Comparison of ENCODE assay signal across 8 cellular contexts in genomic region chr2:27356056-27356381, GRCh38. TPM values are rescaled to one million over a fixed set of nuclear protein-coding genes. Genes with fewer than 3 reads are reported as not detected.
A peak's percentile ranks its signal among the peaks of the same experiment; 100 is the strongest.
DNase-seq lines count a peak whose midpoint lies in the region; ATAC-seq and TF ChIP-seq lines count a peak whose summit lies in the region.

No MANE protein-coding gene starts in this region.

- H3K4me3 Mint-ChIP-seq in activated naive CD4-positive, alpha-beta T cell treated with anti-CD3 and anti-CD28 coated beads, Interleukin-2, amount 10 ng/mL, durations not matched to agents 7 days and 5 days: peak overlapping the region; percentile 95
- H3K4me3 Mint-ChIP-seq in activated B cell treated with CpG ODN at 0.5 μM for 24 hours: peak overlapping the region; percentile 98

- peak; percentile 26 for ATAC-seq in activated B cell treated with CpG ODN at 0.5 μM for 24 hours (ENCODE audit: low read depth)
- ATAC-seq in foreskin keratinocyte: peak; percentile 25

- no peak for TF ChIP-seq CTCF in HFF-Myc (IDR thresholded peaks at IDR 0.05; ENCODE audit: low read depth, low read length, missing control alignments)
- TF ChIP-seq CTCF in MM.1S (IDR thresholded peaks at IDR 0.05; ENCODE audit: low read length): no peak
- no peak for TF ChIP-seq CTCF in activated B cell treated with CpG ODN at 0.5 μM for 24 hours (IDR thresholded peaks at IDR 0.05)
- TF ChIP-seq CTCF in foreskin keratinocyte (conservative IDR thresholded peaks at IDR 0.05): no peak
- no peak for TF ChIP-seq CTCF in osteoblast (IDR thresholded peaks at IDR 0.05; ENCODE audit: extremely low read depth, low read depth, low read length)

- H3K4me1 Mint-ChIP-seq in activated naive CD4-positive, alpha-beta T cell treated with anti-CD3 and anti-CD28 coated beads, Interleukin-2, amount 10 ng/mL, durations not matched to agents 7 days and 5 days: peaks cover 60% of the 10 kb centered on the region
- H3K4me1 Mint-ChIP-seq in activated B cell treated with CpG ODN at 0.5 μM for 24 hours: peaks cover 56% of the 10 kb centered on the region

- H4K20me1 ChIP-seq in MM.1S (ENCODE audit: insufficient read depth, low read length) (no peaks in the 10 kb centered on the region), osteoblast (ENCODE audit: insufficient read depth, low read length) (peaks cover 6% of the 10 kb centered on the region)

- CTCF ChIA-PET in activated naive CD4-positive, alpha-beta T cell treated with anti-CD3 and anti-CD28 coated beads, Interleukin-2, amount 10 ng/mL, durations not matched to agents 7 days and 5 days (lab: Charles Lee): no interaction called here
- CTCF ChIA-PET in activated B cell treated with CpG ODN at 0.5 μM for 24 hours (lab: Charles Lee): interaction anchor here (1.4 kb wide), 1 partner anchor 14 kb away, joined by 6 read pairs; the partner anchor contains the start of genes EIF2B4 and SNX17

- H3K27ac Mint-ChIP-seq in activated naive CD4-positive, alpha-beta T cell treated with anti-CD3 and anti-CD28 coated beads, Interleukin-2, amount 10 ng/mL, durations not matched to agents 7 days and 5 days: peak overlapping the region; percentile 97
- H3K27ac Mint-ChIP-seq in activated B cell treated with CpG ODN at 0.5 μM for 24 hours: peak overlapping the region; percentile 100

- H3K36me3 ChIP-seq in MM.1S (replicated peaks; ENCODE audit: insufficient read depth, low read length) (no peaks in the 10 kb centered on the region), osteoblast (ENCODE audit: insufficient read depth, low read length) (no peaks in the 10 kb centered on the region)

- peaks cover 5% of the 10 kb centered on the region for H3K27me3 Mint-ChIP-seq in activated naive CD4-positive, alpha-beta T cell treated with anti-CD3 and anti-CD28 coated beads, Interleukin-2, amount 10 ng/mL, durations not matched to agents 7 days and 5 days
- no peaks in the 10 kb centered on the region for H3K27me3 Mint-ChIP-seq in activated B cell treated with CpG ODN at 0.5 μM for 24 hours

- H3K36me3 Mint-ChIP-seq in activated naive CD4-positive, alpha-beta T cell treated with anti-CD3 and anti-CD28 coated beads, Interleukin-2, amount 10 ng/mL, durations not matched to agents 7 days and 5 days: peaks cover 12% of the 10 kb centered on the region
- peaks cover 22% of the 10 kb centered on the region for H3K36me3 Mint-ChIP-seq in activated B cell treated with CpG ODN at 0.5 μM for 24 hours (ENCODE audit: low read depth)

- H3K9me3 Mint-ChIP-seq in activated naive CD4-positive, alpha-beta T cell treated with anti-CD3 and anti-CD28 coated beads, Interleukin-2, amount 10 ng/mL, durations not matched to agents 7 days and 5 days: no peaks in the 10 kb centered on the region
- no peaks in the 10 kb centered on the region for H3K9me3 Mint-ChIP-seq in activated B cell treated with CpG ODN at 0.5 μM for 24 hours

- H3K27me3 ChIP-seq in MM.1S (replicated peaks; ENCODE audit: insufficient read depth, low read length): no peaks in the 10 kb centered on the region
- H3K27me3 ChIP-seq in foreskin keratinocyte: no peaks in the 10 kb centered on the region
- H3K27me3 ChIP-seq in osteoblast (ENCODE audit: insufficient read depth, low read length): no peaks in the 10 kb centered on the region

- H3K9me2 ChIP-seq in MM.1S (replicated peaks; ENCODE audit: insufficient read depth, low read length): no peaks in the 10 kb centered on the region

- POLR2A ChIA-PET in activated B cell treated with CpG ODN at 0.5 μM for 24 hours (lab: Charles Lee): interaction anchor here (0.7 to 2.8 kb wide), 8 partner anchors 14 to 271 kb away, joined by 3 to 76 read pairs (median 19); partner anchors contain the start of genes ATRAID, EIF2B4, MPV17 and NRBP1

- H2AFZ ChIP-seq in MM.1S (ENCODE audit: low read length) (peak overlapping the region; percentile 86), osteoblast (ENCODE audit: low read length) (peak overlapping the region; percentile 99)

- H3K27ac ChIP-seq in MM.1S (ENCODE audit: low read length): peak overlapping the region; percentile 97
- peak overlapping the region; percentile 79 for H3K27ac ChIP-seq in foreskin keratinocyte
- peak overlapping the region; percentile 91 for H3K27ac ChIP-seq in osteoblast (ENCODE audit: low read depth, low read length)

- no peaks in the 10 kb centered on the region for H3K9me3 ChIP-seq in MM.1S (replicated peaks; ENCODE audit: insufficient read depth, low read length)
- no peaks in the 10 kb centered on the region for H3K9me3 ChIP-seq in osteoblast (ENCODE audit: low read depth, low read length)

- DNase-seq in activated naive CD4-positive, alpha-beta T cell treated with anti-CD3 and anti-CD28 coated beads, Interleukin-2, amount 10 ng/mL, durations not matched to agents 7 days and 5 days: no peak
- no peak for DNase-seq in activated naive CD4-positive, alpha-beta T cell treated with anti-CD3 and anti-CD28 coated beads, Interleukin-2, amount 50 U/mL, for 16 hours
- DNase-seq in HFF-Myc (ENCODE audit: extremely low read depth, low read depth) (no peak), MM.1S (no peak), activated B cell treated with CpG ODN at 0.5 μM for 24 hours (no peak), foreskin keratinocyte (no peak), osteoblast (ENCODE audit: insufficient read length, low spot score, missing footprints) (no peak), NCI-H446 treated with DMSO at 0.1 percent for 48 hours (lab: John Stamatoyannopoulos, UW) (no peak)

- peak overlapping the region; percentile 90 for H3K9ac ChIP-seq in MM.1S (ENCODE audit: low read length)

- peak overlapping the region; percentile 93 for H3K4me2 ChIP-seq in MM.1S (ENCODE audit: low read depth, low read length)
- peak overlapping the region; percentile 68 for H3K4me2 ChIP-seq in osteoblast (ENCODE audit: insufficient read depth, low read length)

- peaks cover 13% of the 10 kb centered on the region for H3F3A ChIP-seq in MM.1S (ENCODE audit: insufficient read depth, low read length)

- peak overlapping the region; percentile 84 for H3K4me3 ChIP-seq in HFF-Myc (replicated peaks; ENCODE audit: low read depth, low read length)
- peak overlapping the region; percentile 95 for H3K4me3 ChIP-seq in MM.1S (ENCODE audit: low read length)
- peak overlapping the region; percentile 85 for H3K4me3 ChIP-seq in osteoblast (ENCODE audit: insufficient read depth, low read length)

- intact Hi-C loops in activated B cell treated with CpG ODN at 0.5 μM for 24 hours (cut with micrococcal nuclease): loop anchor here (1.0 to 2.0 kb wide), 9 partner anchors 14 to 272 kb away; partner anchors contain the start of genes ATRAID, EIF2B4, KHK and MPV17

- H3K4me1 ChIP-seq in MM.1S (ENCODE audit: low read length): peaks cover 8% of the 10 kb centered on the region
- H3K4me1 ChIP-seq in foreskin keratinocyte: peaks cover 3% of the 10 kb centered on the region
- peaks cover 21% of the 10 kb centered on the region for H3K4me1 ChIP-seq in osteoblast (ENCODE audit: insufficient read depth, low read length)

- H3K79me2 ChIP-seq in MM.1S (ENCODE audit: low read length) (peaks cover 74% of the 10 kb centered on the region), osteoblast (ENCODE audit: insufficient read depth, low read length) (peaks cover 66% of the 10 kb centered on the region)

RNA-seq across cellular contexts. Expression of gene GTF3C2, which starts 0.5 kb away (rescaled TPM):
- total RNA-seq in activated B cell treated with CpG ODN at 0.5 μM for 24 hours (91.7 and 119 TPM in 2 replicates), foreskin keratinocyte (44.2 and 52.9 TPM in 2 replicates), osteoblast (32.7 and 34.4 TPM in 2 replicates)
- polyA plus RNA-seq in foreskin keratinocyte: 39.9 and 50.9 TPM in 2 replicates

RNA-seq across cellular contexts. Expression of gene EIF2B4, which starts 14.1 kb away (rescaled TPM):
- total RNA-seq in activated B cell treated with CpG ODN at 0.5 μM for 24 hours (43.3 and 49.9 TPM in 2 replicates), foreskin keratinocyte (39.9 and 45.6 TPM in 2 replicates), osteoblast (19.2 and 24.2 TPM in 2 replicates)
- polyA plus RNA-seq in foreskin keratinocyte: 48.6 and 51.2 TPM in 2 replicates

RNA-seq across cellular contexts. Expression of gene SNX17, which starts 14.4 kb away (rescaled TPM):
- total RNA-seq in activated B cell treated with CpG ODN at 0.5 μM for 24 hours (124 and 128 TPM in 2 replicates), foreskin keratinocyte (110 and 111 TPM in 2 replicates), osteoblast (152 and 165 TPM in 2 replicates)
- polyA plus RNA-seq in foreskin keratinocyte: 129 and 132 TPM in 2 replicates

RNA-seq across cellular contexts. Expression of gene ZNF513, which starts 24.5 kb away (rescaled TPM):
- total RNA-seq in activated B cell treated with CpG ODN at 0.5 μM for 24 hours (30.1 and 32.8 TPM in 2 replicates), foreskin keratinocyte (10.2 and 12.9 TPM in 2 replicates), osteoblast (6.2 and 8.3 TPM in 2 replicates)
- 13.9 and 14.8 TPM in 2 replicates for polyA plus RNA-seq in foreskin keratinocyte

RNA-seq across cellular contexts. Expression of gene MPV17, which starts 33.1 kb away (rescaled TPM):
- total RNA-seq in activated B cell treated with CpG ODN at 0.5 μM for 24 hours (78.1 and 98.3 TPM in 2 replicates), foreskin keratinocyte (76.9 and 78.6 TPM in 2 replicates), osteoblast (98.8 and 112 TPM in 2 replicates)
- polyA plus RNA-seq in foreskin keratinocyte: 91.3 and 93.6 TPM in 2 replicates
